ENCODE assay signal across 8 cellular contexts in genomic region chr12:69239286-69239921, GRCh38. TPM values are rescaled to one million over a fixed set of nuclear protein-coding genes. Genes with fewer than 3 reads are reported as not detected.
DNase-seq lines count a peak whose midpoint lies in the region; ATAC-seq and TF ChIP-seq lines count a peak whose summit lies in the region.

CPSF6 (plus strand) TSS chr12:69239569; CDS start chr12:69239647, 78 bp downstream.

- peaks cover 40% of the 10 kb centered on the region for H3K4me1 Mint-ChIP-seq in nephron

- H3K4me3 ChIP-seq in HAP-1, result peak within 1 kb of the TSS; percentile 78
- peak within 1 kb of the TSS; percentile 85 for H3K4me3 ChIP-seq in MG63
- H3K4me3 ChIP-seq in fibroblast of pulmonary artery (replicated peaks; ENCODE audit: low read depth, low read length), result peak within 1 kb of the TSS; percentile 85

- peaks cover 5% of the 10 kb centered on the region; the same call in 1 of the 2 replicates for H3K36me3 ChIP-seq in HAP-1 (replicated peaks)
- H3K36me3 ChIP-seq in MG63, result peaks cover 27% of the 10 kb centered on the region

- peaks cover 27% of the 10 kb centered on the region for H3K4me1 ChIP-seq in HAP-1

- TF ChIP-seq CTCF in fibroblast of pulmonary artery (IDR thresholded peaks at IDR 0.05; ENCODE audit: low read length, missing control alignments) (no peak), nephron (IDR thresholded peaks at IDR 0.05; ENCODE audit: unreplicated experiment in 3 of 3) (no peak)

- ATAC-seq in stimulated activated naive CD8-positive, alpha-beta T cell treated with anti-CD3 and anti-CD28 coated beads, Interleukin-15, Interleukin-2, amounts not matched to agents 100 U/mL and 50 U/mL, for 24 hours, result peak; percentile 95

- H3K9me3 Mint-ChIP-seq in nephron, result no peaks in the 10 kb centered on the region

- H3K36me3 Mint-ChIP-seq in nephron (ENCODE audit: low read depth), result peaks cover 15% of the 10 kb centered on the region

- in situ Hi-C loops in G401 (cut with HindIII; ENCODE audit: low sequenced_read_pairs) (no loop called here), HAP-1 (cut with MboI; ENCODE audit: low sequenced_read_pairs) (loop anchor here (25.0 kb wide), 1 partner anchor 377 kb away; no protein-coding TSS in a partner anchor)

- H3K27me3 ChIP-seq in HAP-1 (ENCODE audit: low read depth), result no peaks in the 10 kb centered on the region
- H3K27me3 ChIP-seq in MG63, result no peaks in the 10 kb centered on the region

- no peaks in the 10 kb centered on the region for H3K9me3 ChIP-seq in HAP-1
- H3K9me3 ChIP-seq in MG63, result no peaks in the 10 kb centered on the region

- H3K4me3 Mint-ChIP-seq in nephron, result peak within 1 kb of the TSS; percentile 95 to 100 (median 97)

- peak within 1 kb of the TSS; percentile 95 to 99 (median 99) for H3K27ac Mint-ChIP-seq in nephron

- DNase-seq in G401 (ENCODE audit: low spot score) (peak; percentile 96), HAP-1 (ENCODE audit: low spot score in 2 of 2) (peak; percentile 93 to 97), MG63 (peak; percentile 96), SHP77 (lab: John Stamatoyannopoulos, UW) (peak; percentile 91 to 94), fibroblast of pulmonary artery (ENCODE audit: low read depth) (peak; percentile 91)
- peak; percentile 94 for DNase-seq in activated effector memory CD4-positive, alpha-beta T cell treated with Interleukin-2 at 50 U/mL for 16 hours
- peak; percentile 98 for DNase-seq in stimulated activated naive CD8-positive, alpha-beta T cell treated with anti-CD3 and anti-CD28 coated beads, Interleukin-15, Interleukin-2, amounts not matched to agents 100 U/mL and 50 U/mL, for 24 hours

- no peaks in the 10 kb centered on the region for H3K27me3 Mint-ChIP-seq in nephron (ENCODE audit: low read depth)

RNA-seq across cellular contexts. Expression of gene CPSF6, which starts in this region (rescaled TPM):
- 78.6 and 94.0 TPM in 2 replicates for total RNA-seq in G401 (2014; rRNA removed; shearing (Covaris generic))
- 50.9 and 69.1 TPM in 2 replicates for total RNA-seq in MG63 (2014; rRNA removed; shearing (Covaris generic); ENCODE audit: low replicate concordance)

Comparison
In these comparisons a context has a peak if more than half of its experiments do, and no peak if none do; other contexts are left out.
1. Peak in every context shown above with its lines: DNase-seq, ATAC-seq and H3K4me3 ChIP-seq.